ENCODE assay signal across 13 cellular contexts in the genomic region with DNA sequence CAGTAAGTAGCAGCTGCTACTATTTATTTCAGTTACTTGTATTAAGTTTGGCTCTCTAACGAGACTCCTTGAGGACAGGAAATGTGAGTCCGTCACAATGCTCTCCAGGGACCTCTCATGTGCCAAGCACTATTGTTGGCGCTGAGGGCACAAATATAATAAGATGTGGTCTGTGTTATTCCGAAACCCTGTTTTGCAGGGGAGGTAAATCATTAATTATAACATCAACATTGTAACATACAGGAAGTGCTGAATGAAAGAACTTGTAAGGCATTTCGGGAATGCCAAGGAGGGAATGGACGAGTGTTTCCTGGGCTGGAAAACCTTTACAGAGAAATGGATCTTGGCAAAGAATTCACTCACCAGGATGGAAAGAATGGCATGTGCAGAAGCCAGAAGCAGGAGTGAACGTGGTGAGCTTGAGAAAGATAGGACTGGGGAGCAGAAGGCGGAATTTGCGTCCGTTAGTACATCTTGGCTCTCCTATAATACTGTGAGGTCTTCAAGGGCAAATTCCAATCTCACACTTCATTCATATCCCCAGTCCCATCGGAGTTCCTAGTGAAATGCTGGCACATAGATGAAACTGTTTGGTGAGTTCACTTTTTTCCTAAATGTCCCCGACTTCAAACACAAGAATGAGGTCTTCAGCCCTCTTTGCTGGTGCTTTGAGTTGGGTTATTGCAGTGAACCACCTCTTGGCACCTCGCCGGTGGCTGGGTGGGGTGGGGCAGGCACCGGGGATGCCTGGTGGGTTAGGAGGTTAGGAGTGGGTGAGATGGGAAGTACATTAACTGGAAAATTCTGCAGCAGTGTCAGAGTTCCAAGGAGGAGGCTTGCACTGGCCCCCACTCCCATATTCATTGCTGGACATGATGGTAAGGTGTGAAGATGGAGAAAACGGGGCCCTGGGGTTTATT. TPM values are rescaled to one million over a fixed set of nuclear protein-coding genes. Genes with fewer than 3 reads are reported as not detected.
DNase-seq lines count a peak whose midpoint lies in the region; ATAC-seq, FAIRE-seq and TF ChIP-seq lines count a peak whose summit lies in the region.
"Had no signal": no experiment of that assay in that cellular context is flagged by ENCODE, and none has a peak within 500 bp of the region (broad histone marks: within the 10 kb centered on the region; RNA-seq: fewer than 3 reads in every experiment).

No MANE protein-coding gene starts in this region.

- H4K91ac ChIP-seq in IMR-90 (ENCODE audit: insufficient read depth, low read depth, low read length) (no peak overlapping the region), H1 (replicated peaks; ENCODE audit: insufficient read length, low read length) (no peak overlapping the region)

- BruUV-seq in IMR-90 (replicated peaks; lab: Mats Ljungman, UMichigan), result no TSS peak

- in situ Hi-C loops in IMR-90 (cut with MboI; ENCODE audit: low sequenced_read_pairs), result no loop called here

- DNase-seq in AG10803 (ENCODE audit: low read depth) (peak; percentile 78), IMR-90 (peak; percentile 68), H1 (ENCODE audit: low read depth in 1 of 2, low spot score in 2 of 2) (no peak), mucosa of gallbladder (ENCODE audit: low spot score) (peak; percentile 36), Kasumi-1 (lab: John Stamatoyannopoulos, UW) (no peak), superior temporal gyrus (ENCODE audit: extremely low spot score) (no peak), NCI-H69 (lab: John Stamatoyannopoulos, UW) (no peak)
- DNase-seq: foreskin melanocyte, NCI-H446 treated with DMSO at 0.1 percent for 48 hours, T1000 had no signal

- POLR2A ChIA-PET in IMR-90 (lab: Charles Lee; ENCODE audit: unreplicated experiment) (no interaction called here), H1 (lab: Charles Lee; ENCODE audit: partially characterized antibody) (interaction anchor here (0.6 to 2.2 kb wide), 6 partner anchors 8 to 136 kb away, joined by 3 to 6 read pairs (median 4); partner anchors contain the start of gene SLC35B1)

- no peaks in the 10 kb centered on the region for H3K79me2 ChIP-seq in H1 (ENCODE audit: control insufficient read depth in 1 of 2, insufficient read depth in 2 of 2, low read length in 2 of 2)

- H3K27me3 ChIP-seq in IMR-90 (ENCODE audit: control insufficient read depth, insufficient read depth, low read length), result no peaks in the 10 kb centered on the region
- H3K27me3 ChIP-seq in H1 (replicated peaks in 1 of 4; ENCODE audit: control insufficient read depth in 3 of 4, extremely low read depth in 1 of 4, insufficient read depth in 3 of 4, low read length in 3 of 4), result no peaks in the 10 kb centered on the region

- H2BK120ac ChIP-seq in IMR-90 (ENCODE audit: low read depth, low read length) (peak overlapping the region; percentile 41; the same call in 1 of the 2 replicates), H1 (replicated peaks; ENCODE audit: low read depth, low read length) (no peak overlapping the region)

- H3K23ac ChIP-seq in IMR-90 (ENCODE audit: low read depth, low read length) (peak overlapping the region; percentile 34; the same call in 1 of the 2 replicates), H1 (ENCODE audit: insufficient read length) (no peak overlapping the region)

- no peak overlapping the region for H3K27ac ChIP-seq in IMR-90 (ENCODE audit: insufficient read depth, low read length)
- H3K27ac ChIP-seq in H1 (ENCODE audit: low read depth, low read length), result no peak overlapping the region
- H3K27ac ChIP-seq: HL-60 had no signal

- peaks cover 0 to 19% of the 10 kb centered on the region in 2 experiments; a peak in 1 of 4 replicates for H3K79me1 ChIP-seq in IMR-90 (ENCODE audit: low read depth in 1 of 2, low read length in 2 of 2)
- H3K79me1 ChIP-seq in H1 (ENCODE audit: low read depth, low read length), result no peaks in the 10 kb centered on the region

- H2BK12ac ChIP-seq in H1 (ENCODE audit: low read depth, low read length), result no peak overlapping the region

- H3K18ac ChIP-seq in IMR-90 (ENCODE audit: low read depth, low read length), result no peak overlapping the region
- no peak overlapping the region for H3K18ac ChIP-seq in H1 (ENCODE audit: extremely low read depth, low read length)

- H3K23me2 ChIP-seq in H1 (ENCODE audit: low read depth, low read length), result no peaks in the 10 kb centered on the region

- H3K14ac ChIP-seq in IMR-90 (replicated peaks; ENCODE audit: low read depth, low read length) (peak overlapping the region; percentile 52), H1 (ENCODE audit: insufficient read length) (no peak overlapping the region)

- H3K9ac ChIP-seq in IMR-90 (ENCODE audit: low read depth, low read length) (no peak overlapping the region), H1 (replicated peaks in 1 of 4; ENCODE audit: extremely low read depth in 1 of 4, low read depth in 3 of 4, low read length in 3 of 4) (no peak overlapping the region)

- TF ChIP-seq RAD21 in IMR-90 (IDR thresholded peaks at IDR 0.05; ENCODE audit: low read length), result no peak
- TF ChIP-seq RAD21 in H1 (IDR thresholded peaks at IDR 0.05 in 1 of 2, conservative IDR thresholded peaks at IDR 0.05 in 1 of 2; ENCODE audit: low read depth in 2 of 2, low read length in 2 of 2), result no peak

- no CpG with 5 or more reads among the region's 16 CpGs for WGBS in IMR-90 (ENCODE audit: extremely low coverage in 2 of 2, insufficient read length in 1 of 2), 2 experiments
- WGBS in H1 (ENCODE audit: extremely low coverage in 1 of 2, insufficient coverage in 1 of 2, insufficient read length in 1 of 2, insufficient replicate concordance in 2 of 2, low coverage in 1 of 2, low lambda C conversion rate in 2 of 2, missing lambda C conversion rate in 1 of 2), 2 experiments, result 94% methylated on average over 16 of the region's 16 CpGs; no CpG with 5 or more reads in 1 of the 2 experiments

- no peak for TF ChIP-seq EP300 in H1 (IDR thresholded peaks at IDR 0.05; ENCODE audit: borderline replicate concordance in 1 of 2, low read depth in 2 of 2, low read length in 2 of 2)

- H2AK9ac ChIP-seq in IMR-90 (replicated peaks; ENCODE audit: low read depth, low read length, poor library complexity), result peak overlapping the region; percentile 5

- H2AK5ac ChIP-seq in IMR-90 (ENCODE audit: low read depth, low read length), result no peak overlapping the region; the same call in 1 of the 2 replicates
- H2AK5ac ChIP-seq in H1 (ENCODE audit: low read depth, low read length), result no peak overlapping the region

- peak; percentile 83 for ATAC-seq in IMR-90 (ENCODE audit: low read depth)
- ATAC-seq in GM21737 (IDR thresholded peaks at IDR 0.05; ENCODE audit: unreplicated experiment), result no peak

- peak overlapping the region; percentile 59; the same call in 1 of the 2 replicates for H3K4ac ChIP-seq in IMR-90 (ENCODE audit: low read depth, low read length)
- no peak overlapping the region for H3K4ac ChIP-seq in H1 (replicated peaks; ENCODE audit: insufficient read length, low read depth, low read length)

- TF ChIP-seq POLR2A in IMR-90 (IDR thresholded peaks at IDR 0.05; ENCODE audit: low read depth, low read length), result no peak
- no peak for TF ChIP-seq POLR2A in H1 (IDR thresholded peaks at IDR 0.05; ENCODE audit: control extremely low read depth in 1 of 2, low read depth in 2 of 2, low read length in 2 of 2)

- H4K5ac ChIP-seq in IMR-90 (ENCODE audit: low read depth, low read length) (no peak overlapping the region), H1 (ENCODE audit: insufficient read length, low read depth, low read length) (no peak overlapping the region)

- no peak overlapping the region; the same call in 1 of the 2 replicates for H2BK20ac ChIP-seq in IMR-90 (ENCODE audit: low read depth, low read length)
- no peak overlapping the region for H2BK20ac ChIP-seq in H1 (ENCODE audit: low read length)

- FAIRE-seq in H1 (lab: Jason Lieb, UNC), result no peak

- no peaks in the 10 kb centered on the region for H4K20me1 ChIP-seq in IMR-90 (ENCODE audit: insufficient read depth, low read length)
- H4K20me1 ChIP-seq in H1 (replicated peaks in 1 of 2; ENCODE audit: control insufficient read depth in 1 of 2, insufficient read depth in 2 of 2, low read length in 2 of 2), result peaks cover 2 to 4% of the 10 kb centered on the region in 2 experiments

- dilution Hi-C loops in IMR-90 (cut with HindIII; ENCODE audit: low sequenced_read_pairs, unreplicated experiment), result no loop called here

- peaks cover 11% of the 10 kb centered on the region for H3K4me1 ChIP-seq in IMR-90 (ENCODE audit: control insufficient read depth, insufficient read depth, low read length)
- no peaks in the 10 kb centered on the region for H3K4me1 ChIP-seq in H1 (replicated peaks in 1 of 4; ENCODE audit: control insufficient read depth in 3 of 4, insufficient read depth in 4 of 4, low read length in 3 of 4)

- no peak overlapping the region for H2AFZ ChIP-seq in IMR-90 (replicated peaks; ENCODE audit: low read length, poor library complexity)
- H2AFZ ChIP-seq in H1 (ENCODE audit: low read length), result no peak overlapping the region

- H4K8ac ChIP-seq in IMR-90 (ENCODE audit: low read depth in 2 of 2, low read length in 2 of 2) (peak overlapping the region in 1 of 2 experiments; percentile 20; a peak in 2 of 4 replicates), H1 (ENCODE audit: extremely low read depth, insufficient read depth, low read length) (no peak overlapping the region)

- no peak overlapping the region for H2BK15ac ChIP-seq in IMR-90 (ENCODE audit: low read depth, low read length)
- no peak overlapping the region for H2BK15ac ChIP-seq in H1 (ENCODE audit: low read length)

- H3K9me1 ChIP-seq in IMR-90 (ENCODE audit: insufficient read depth, low read length), result peaks cover 20% of the 10 kb centered on the region

- no peaks in the 10 kb centered on the region for H3K9me3 ChIP-seq in IMR-90 (ENCODE audit: control insufficient read depth, insufficient read depth, low read length)
- no peaks in the 10 kb centered on the region for H3K9me3 ChIP-seq in H1 (ENCODE audit: insufficient read depth in 2 of 2, low read depth in 1 of 2, low read length in 1 of 2)

- H2BK5ac ChIP-seq in IMR-90 (ENCODE audit: low read depth, low read length, poor library complexity, severe bottlenecking) (no peak overlapping the region), H1 (ENCODE audit: low read depth, low read length) (peak overlapping the region; percentile 36; the same call in 1 of the 2 replicates)

- intact Hi-C loops in IMR-90 (cut with micrococcal nuclease), result no loop called here

- CTCF ChIA-PET in IMR-90 (lab: Yijun Ruan, JAX), result no interaction called here
- CTCF ChIA-PET in H1 (lab: Charles Lee; ENCODE audit: partially characterized antibody), result interaction anchor here (0.6 kb wide), 2 partner anchors 118 to 264 kb away, joined by 3 read pairs; no protein-coding TSS in a partner anchor

- no peak overlapping the region for H3K4me3 ChIP-seq in AG10803 (ENCODE audit: low read length)
- no peak overlapping the region for H3K4me3 ChIP-seq in IMR-90 (ENCODE audit: insufficient read depth, low read depth, low read length)
- no peak overlapping the region for H3K4me3 ChIP-seq in H1 (ENCODE audit: extremely low read depth in 1 of 4, insufficient read depth in 2 of 4, low read depth in 3 of 4, low read length in 4 of 4)

- H3K56ac ChIP-seq in IMR-90 (ENCODE audit: extremely low read depth, insufficient read depth, low read length) (no peak overlapping the region), H1 (replicated peaks; ENCODE audit: insufficient read length, low read depth, low read length) (no peak overlapping the region)

- TF ChIP-seq CTCF in AG10803 (conservative IDR thresholded peaks at IDR 0.05; ENCODE audit: low read length), result no peak
- TF ChIP-seq CTCF in IMR-90 (conservative IDR thresholded peaks at IDR 0.05; ENCODE audit: low read depth, low read length), result no peak
- no peak for TF ChIP-seq CTCF in H1 (IDR thresholded peaks at IDR 0.05; ENCODE audit: control extremely low read depth in 1 of 3, insufficient read depth in 1 of 3, low read depth in 1 of 3, low read length in 3 of 3)

- H3K36me3 ChIP-seq in IMR-90 (ENCODE audit: control insufficient read depth, insufficient read depth, low read length) (peaks cover 10% of the 10 kb centered on the region), H1 (ENCODE audit: control insufficient read depth in 2 of 4, insufficient read depth in 4 of 4, low read length in 3 of 4) (peaks cover 0 to 19% (median 15%) of the 10 kb centered on the region in 4 experiments; a peak in 6 of 8 replicates)

- H3K4me2 ChIP-seq in IMR-90 (ENCODE audit: low read depth, low read length), result no peak overlapping the region
- H3K4me2 ChIP-seq in H1 (ENCODE audit: insufficient read depth in 1 of 2, low read depth in 2 of 2, low read length in 2 of 2), result no peak overlapping the region

RNA-seq across cellular contexts. Expression of gene TAC4, which starts 11.5 kb away (rescaled TPM):
- total RNA-seq in IMR-90 (2012; rRNA removed) (not detected in 2 replicates), mucosa of gallbladder (not detected)
- polyA plus RNA-seq in IMR-90 (2012; rRNA removed) (not detected in 2 replicates), H1 (2011; rRNA removed) (0.15 and 0.22 TPM in 2 replicates)
- not detected in 2 replicates for polyA plus RNA-seq in IMR-90 (2012; cell fraction: cytosol; rRNA removed)
- not detected in 2 replicates for polyA plus RNA-seq in IMR-90 (2012; cell fraction: nucleus; rRNA removed; ENCODE audit: low replicate concordance)
- total RNA-seq in H1 (2021; fragmentation: NEBNext Ultra II Directional; extraction: Animal tissue kit (Norgen Biotek cat#: 25700)), result not detected in 2 replicates
- 0.31 TPM for polyA plus RNA-seq in H1 (2011; cell fraction: cytosol; rRNA removed)
- polyA plus RNA-seq in H1 (2011; cell fraction: nucleus; rRNA removed), result 0.54 TPM
- 0.52 to 0.61 TPM in 2 of 4 replicates, not detected in the others for polyA plus RNA-seq in H1 (2012, experiment 1 of 2)
- polyA plus RNA-seq in H1 (2012, experiment 2 of 2), result not detected
- polyA plus RNA-seq in H1 (2013, experiment 1 of 2), result not detected
- not detected for polyA plus RNA-seq in H1 (2013, experiment 2 of 2)
- polyA minus RNA-seq in H1 (2011; rRNA and poly(A)+ RNA removed), result not detected in 2 replicates
- polyA minus RNA-seq in H1 (2011; cell fraction: cytosol; rRNA and poly(A)+ RNA removed), result not detected
- not detected for polyA minus RNA-seq in H1 (2011; cell fraction: nucleus; rRNA and poly(A)+ RNA removed)
- total RNA-seq: activated T-helper 1 cell treated with anti-CD3 and anti-CD28 coated beads, Interleukin-12 subunit alpha, Interleukin-12 subunit beta, Interleukin-2, Interleukin-4 antibody, amounts not matched to agents 30 ng/mL and 10 ng/mL and 1 ng/mL, durations not matched to agents 14 hours and 24 hours and 36 hours had no signal

RNA-seq across cellular contexts. Expression of gene KAT7, which starts 47.9 kb away (rescaled TPM):
- total RNA-seq in IMR-90 (2012; rRNA removed) (20.6 and 21.9 TPM in 2 replicates), mucosa of gallbladder (63.8 TPM)
- polyA plus RNA-seq in IMR-90 (2012; rRNA removed) (15.6 and 16.9 TPM in 2 replicates), H1 (2011; rRNA removed) (56.2 and 90.9 TPM in 2 replicates)
- 5.6 and 11.1 TPM in 2 replicates for polyA plus RNA-seq in IMR-90 (2012; cell fraction: cytosol; rRNA removed)
- polyA plus RNA-seq in IMR-90 (2012; cell fraction: nucleus; rRNA removed; ENCODE audit: low replicate concordance), result 6.1 and 21.2 TPM in 2 replicates
- 138 and 139 TPM in 2 replicates for total RNA-seq in H1 (2021; fragmentation: NEBNext Ultra II Directional; extraction: Animal tissue kit (Norgen Biotek cat#: 25700))
- 70.9 TPM for polyA plus RNA-seq in H1 (2011; cell fraction: cytosol; rRNA removed)
- polyA plus RNA-seq in H1 (2011; cell fraction: nucleus; rRNA removed), result 44.8 TPM
- 68.5 to 97.8 TPM (median 78.6 TPM) in 4 replicates for polyA plus RNA-seq in H1 (2012, experiment 1 of 2)
- polyA plus RNA-seq in H1 (2012, experiment 2 of 2), result 57.4 TPM
- 104 TPM for polyA plus RNA-seq in H1 (2013, experiment 1 of 2)
- polyA plus RNA-seq in H1 (2013, experiment 2 of 2), result 104 TPM
- polyA minus RNA-seq in H1 (2011; rRNA and poly(A)+ RNA removed), result 172 and 217 TPM in 2 replicates
- polyA minus RNA-seq in H1 (2011; cell fraction: cytosol; rRNA and poly(A)+ RNA removed), result 115 TPM
- 104 TPM for polyA minus RNA-seq in H1 (2011; cell fraction: nucleus; rRNA and poly(A)+ RNA removed)

Comparison
In these comparisons a context has a peak if more than half of its experiments do, and no peak if none do; other contexts are left out.
1. DNase-seq: peak in AG10803 (single experiment), IMR-90 (single experiment) and mucosa of gallbladder (single experiment); none in H1 (0 of 2), Kasumi-1 (0 of 2), superior temporal gyrus (single experiment) and NCI-H69 (single experiment).